Comparison of ENCODE assay signal across 28 cellular contexts in the genomic region with DNA sequence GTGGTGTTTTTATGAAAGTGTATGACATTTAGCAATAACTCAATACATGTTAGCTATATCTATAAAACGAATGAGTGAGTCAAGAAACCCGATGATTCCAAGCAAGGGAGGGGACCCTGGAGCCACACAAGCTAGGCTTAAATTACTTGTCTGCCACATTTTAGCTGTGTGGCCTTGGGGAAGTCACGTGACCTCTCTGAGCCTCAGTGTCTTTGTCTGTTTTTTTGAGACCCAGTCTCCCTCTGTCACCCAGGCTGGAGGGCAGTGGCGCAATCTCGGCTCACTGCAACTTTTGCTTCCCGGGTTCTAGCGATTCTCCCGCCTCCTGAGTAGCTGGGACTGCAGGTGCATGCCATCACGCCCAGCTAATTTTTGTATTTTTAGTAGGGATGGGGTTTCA. TPM values are rescaled to one million over a fixed set of nuclear protein-coding genes. Genes with fewer than 3 reads are reported as not detected.
"Had no signal": no experiment of that assay in that cellular context is flagged by ENCODE, and none has a peak within 500 bp of the region (broad histone marks: within the 10 kb centered on the region; RNA-seq: fewer than 3 reads in every experiment).

No MANE protein-coding gene starts in this region.

- H3K4me3 Mint-ChIP-seq: dendritic cell treated with granulocyte-macrophage colony-stimulating factor and Interleukin-4, amounts not matched to agents 40 ng/mL and 50 ng/mL, for 4 days; effector memory CD8-positive, alpha-beta T cell; endodermal cell; naive thymus-derived CD4-positive, alpha-beta T cell had no signal

- H3K27ac Mint-ChIP-seq: dendritic cell treated with granulocyte-macrophage colony-stimulating factor and Interleukin-4, amounts not matched to agents 40 ng/mL and 50 ng/mL, for 4 days; effector memory CD8-positive, alpha-beta T cell; endodermal cell; naive thymus-derived CD4-positive, alpha-beta T cell had no signal

- H3K9me3 ChIP-seq: colonic mucosa, esophagus squamous epithelium, gastrocnemius medialis, heart right ventricle, left lung, lower lobe of right lung had no signal

- DNase-seq: colonic mucosa; cortex of kidney; effector CD8-positive, alpha-beta T cell; effector memory CD8-positive, alpha-beta T cell; endodermal cell; erythroblast; esophagus squamous epithelium; foreskin fibroblast; foreskin melanocyte; gastrocnemius medialis; glutamatergic neuron; head of caudate nucleus; heart right ventricle; hippocampal formation; left cardiac atrium; left lung; left ventricle myocardium superior; lower lobe of right lung; mesendoderm; midbrain; naive thymus-derived CD4-positive, alpha-beta T cell had no signal

- ATAC-seq: effector memory CD8-positive, alpha-beta T cell; esophagus mucosa; gastrocnemius medialis; heart right ventricle; left cardiac atrium; left lung; left ventricle myocardium superior; lower lobe of right lung; naive thymus-derived CD4-positive, alpha-beta T cell had no signal

- H3K27ac ChIP-seq: colonic mucosa, epithelial cell of prostate, esophagus squamous epithelium, gastrocnemius medialis, heart right ventricle, left lung, lower lobe of right lung had no signal

- H3K4me3 ChIP-seq: colonic mucosa, esophagus squamous epithelium, gastrocnemius medialis, heart right ventricle, left lung, lower lobe of right lung had no signal

- H3K36me3 Mint-ChIP-seq: naive thymus-derived CD4-positive, alpha-beta T cell had no signal

- H3K27me3 ChIP-seq: colonic mucosa, gastrocnemius medialis, heart right ventricle had no signal

- H3K4me1 ChIP-seq: colonic mucosa, esophagus squamous epithelium, gastrocnemius medialis, heart right ventricle, left lung, lower lobe of right lung had no signal

- H3K4me1 Mint-ChIP-seq: endodermal cell; naive thymus-derived CD4-positive, alpha-beta T cell had no signal

- FAIRE-seq: endometrium, islet of Langerhans, keratinocyte had no signal

- H3K36me3 ChIP-seq: colonic mucosa, esophagus squamous epithelium, gastrocnemius medialis, heart right ventricle, left lung, lower lobe of right lung had no signal

- H3K9me3 Mint-ChIP-seq: dendritic cell treated with granulocyte-macrophage colony-stimulating factor and Interleukin-4, amounts not matched to agents 40 ng/mL and 50 ng/mL, for 4 days; effector memory CD8-positive, alpha-beta T cell; endodermal cell had no signal

RNA-seq across cellular contexts. Expression of a gene that starts 39.2 kb away (rescaled TPM):
- total RNA-seq: esophagus mucosa, lower lobe of right lung, mononuclear cell had no signal
